ENCODE assay signal across 8 cellular contexts in the genomic region with DNA sequence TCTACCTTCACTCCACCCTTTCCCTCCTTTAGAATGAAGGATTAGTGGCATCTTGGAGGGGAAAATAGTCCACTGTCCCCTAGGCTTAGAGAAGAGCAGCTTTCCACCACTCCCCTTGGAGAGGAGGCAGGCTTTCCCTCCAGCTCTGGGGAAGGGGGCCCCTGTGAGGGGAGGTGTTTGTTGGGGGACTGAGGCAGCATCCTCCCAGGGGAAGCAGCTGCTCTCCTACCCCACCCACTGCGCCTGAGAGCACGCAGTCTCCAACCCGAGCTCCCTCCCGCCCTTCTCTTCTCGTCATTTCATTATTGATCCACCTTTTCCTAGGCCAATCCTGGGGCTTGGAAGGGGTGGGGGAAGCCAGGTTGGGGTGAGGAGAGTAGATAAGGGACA. TPM values are rescaled to one million over a fixed set of nuclear protein-coding genes. Genes with fewer than 3 reads are reported as not detected.
DNase-seq lines count a peak whose midpoint lies in the region; ATAC-seq and TF ChIP-seq lines count a peak whose summit lies in the region.

No MANE protein-coding gene starts in this region.

- CTCF ChIA-PET in AG04449 (lab: Yijun Ruan, JAX) (no interaction called here), HEK293 (lab: Yijun Ruan, JAX) (interaction anchor here (1.4 kb wide), 1 partner anchor 14 kb away, joined by 4 read pairs; no protein-coding TSS in a partner anchor), T-cell (lab: Charles Lee) (no interaction called here)

- H3K27me3 Mint-ChIP-seq in T-cell, result no peaks in the 10 kb centered on the region
- H3K27me3 Mint-ChIP-seq in chondrocyte (ENCODE audit: low read depth), result no peaks in the 10 kb centered on the region
- no peaks in the 10 kb centered on the region for H3K27me3 Mint-ChIP-seq in memory B cell

- peaks cover 9% of the 10 kb centered on the region for H3K4me1 ChIP-seq in HEK293 (ENCODE audit: control insufficient read depth, insufficient read depth, low read length)

- POLR2A ChIA-PET in AG04449 (lab: Yijun Ruan, JAX) (interaction anchor here (0.8 kb wide), 1 partner anchor 10 kb away, joined by 3 read pairs; no protein-coding TSS in a partner anchor), HEK293 (lab: Yijun Ruan, JAX) (no interaction called here), T-cell (lab: Charles Lee) (interaction anchor here in 1 of 2 donors (0.6 kb wide), 1 partner anchor 158 kb away, joined by 5 read pairs; no protein-coding TSS in a partner anchor)

- no peak for ATAC-seq in T-cell (replicated peaks in 1 of 4)
- ATAC-seq in memory B cell (ENCODE audit: low read depth), result no peak
- no peak for ATAC-seq in stimulated activated naive CD8-positive, alpha-beta T cell treated with anti-CD3 and anti-CD28 coated beads, Interleukin-15, Interleukin-2, amounts not matched to agents 100 U/mL and 50 U/mL, for 24 hours
- ATAC-seq in GM18502 (IDR thresholded peaks at IDR 0.05; ENCODE audit: poor library complexity, unreplicated experiment), result no peak
- no peak for ATAC-seq in GM21529 (IDR thresholded peaks at IDR 0.05; ENCODE audit: unreplicated experiment)

- H3K4me3 ChIP-seq in AG04449 (ENCODE audit: low read depth, low read length) (peak overlapping the region; percentile 80), HEK293 (ENCODE audit: low read depth, low read length) (peak overlapping the region; percentile 92)

- H3K4me3 Mint-ChIP-seq in T-cell (peak overlapping the region; percentile 91 to 95 (median 92)), chondrocyte (ENCODE audit: unreplicated experiment) (peak overlapping the region; percentile 93), memory B cell (peak overlapping the region; percentile 97)

- DNase-seq in AG04449 (ENCODE audit: low read depth, low spot score) (no peak), T-cell (peak in 17 of 34 experiments; percentile 3 to 29 (median 9)), chondrocyte (ENCODE audit: low spot score) (no peak), memory B cell (ENCODE audit: low spot score in 2 of 2) (peak; percentile 6 to 34)
- peak; percentile 56 for DNase-seq in stimulated activated naive CD8-positive, alpha-beta T cell treated with anti-CD3 and anti-CD28 coated beads, Interleukin-15, Interleukin-2, amounts not matched to agents 100 U/mL and 50 U/mL, for 24 hours

- H3K36me3 ChIP-seq in HEK293 (ENCODE audit: control insufficient read depth in 2 of 2, insufficient read depth in 1 of 2, low read length in 2 of 2), result peaks cover 0 to 27% of the 10 kb centered on the region in 2 experiments; a peak in 1 of 3 replicates

- peaks cover 9% of the 10 kb centered on the region for H3K36me3 Mint-ChIP-seq in T-cell
- H3K36me3 Mint-ChIP-seq in chondrocyte (ENCODE audit: low read depth), result no peaks in the 10 kb centered on the region
- H3K36me3 Mint-ChIP-seq in memory B cell, result no peaks in the 10 kb centered on the region

- H3K27ac ChIP-seq in HEK293 (ENCODE audit: extremely low read depth, low read depth, low read length), result no peak overlapping the region; the same call in 1 of the 2 replicates

- no peaks in the 10 kb centered on the region for H3K9me3 ChIP-seq in HEK293 (ENCODE audit: control insufficient read depth, insufficient read depth, low read depth, low read length)

- H3K4me1 Mint-ChIP-seq in T-cell, result peaks cover 52 to 62% (median 53%) of the 10 kb centered on the region in 3 donors
- H3K4me1 Mint-ChIP-seq in chondrocyte (ENCODE audit: low read depth), result peaks cover 61% of the 10 kb centered on the region
- peaks cover 50% of the 10 kb centered on the region for H3K4me1 Mint-ChIP-seq in memory B cell

- H3K9me3 Mint-ChIP-seq in T-cell, result no peaks in the 10 kb centered on the region
- H3K9me3 Mint-ChIP-seq in chondrocyte (ENCODE audit: low read depth), result no peaks in the 10 kb centered on the region
- H3K9me3 Mint-ChIP-seq in memory B cell, result no peaks in the 10 kb centered on the region

- TF ChIP-seq CTCF in AG04449 (IDR thresholded peaks at IDR 0.05; ENCODE audit: insufficient read depth, low read length, missing control alignments), result no peak
- TF ChIP-seq CTCF in HEK293 (tag by site-specific recombination; IDR thresholded peaks at IDR 0.05), result no peak
- no peak for TF ChIP-seq CTCF in chondrocyte (IDR thresholded peaks at IDR 0.05)

- H3K27ac Mint-ChIP-seq in T-cell (peak overlapping the region; percentile 94 to 96), chondrocyte (ENCODE audit: unreplicated experiment) (peak overlapping the region; percentile 94), memory B cell (peak overlapping the region; percentile 98)

TF ChIP-seq in HEK293, 187 proteins besides CTCF, POLR2A, EP300 and RAD21 (continues in another document):
- TF ChIP-seq GLI4 (tag by site-specific recombination; IDR thresholded peaks at IDR 0.05), result no peak
- no peak for TF ChIP-seq IKZF3 (tag by site-specific recombination; IDR thresholded peaks at IDR 0.05)
- TF ChIP-seq ZNF354C (tag by site-specific recombination; IDR thresholded peaks at IDR 0.05; ENCODE audit: borderline replicate concordance, low read depth), result no peak
- no peak for TF ChIP-seq ZFP41 (tag by site-specific recombination; IDR thresholded peaks at IDR 0.05; ENCODE audit: borderline replicate concordance)
- 0 out of 2 replicates have a peak, but pooled peaks have one; percentile 16 for TF ChIP-seq ZNF423 (tag by site-specific recombination; IDR thresholded peaks at IDR 0.05)
- TF ChIP-seq ZSCAN16 (tag by site-specific recombination; IDR thresholded peaks at IDR 0.05), result no peak
- no peak for TF ChIP-seq ZNF600 (tag by site-specific recombination; IDR thresholded peaks at IDR 0.05)
- no peak for TF ChIP-seq ZNF19 (tag by site-specific recombination; IDR thresholded peaks at IDR 0.05; ENCODE audit: low read depth)
- TF ChIP-seq ZBTB1 (tag by site-specific recombination; IDR thresholded peaks at IDR 0.05), result no peak
- TF ChIP-seq ZBTB17 (tag by site-specific recombination; IDR thresholded peaks at IDR 0.05), result peak; percentile 39
- TF ChIP-seq ZNF366 (tag by site-specific recombination; conservative IDR thresholded peaks at IDR 0.05), result peak; percentile 41; the same call in 1 of the 2 replicates
- TF ChIP-seq ZNF747 (tag by site-specific recombination; IDR thresholded peaks at IDR 0.05), result no peak
- TF ChIP-seq ZNF830 (tag by site-specific recombination; IDR thresholded peaks at IDR 0.05; ENCODE audit: low read depth), result no peak
- no peak for TF ChIP-seq ZNF24 (tag by site-specific recombination; IDR thresholded peaks at IDR 0.05)
- no peak for TF ChIP-seq ZNF623 (tag by site-specific recombination; IDR thresholded peaks at IDR 0.05)
- TF ChIP-seq ZFP69B (tag by site-specific recombination; IDR thresholded peaks at IDR 0.05), result no peak
- TF ChIP-seq, protein P1, sequence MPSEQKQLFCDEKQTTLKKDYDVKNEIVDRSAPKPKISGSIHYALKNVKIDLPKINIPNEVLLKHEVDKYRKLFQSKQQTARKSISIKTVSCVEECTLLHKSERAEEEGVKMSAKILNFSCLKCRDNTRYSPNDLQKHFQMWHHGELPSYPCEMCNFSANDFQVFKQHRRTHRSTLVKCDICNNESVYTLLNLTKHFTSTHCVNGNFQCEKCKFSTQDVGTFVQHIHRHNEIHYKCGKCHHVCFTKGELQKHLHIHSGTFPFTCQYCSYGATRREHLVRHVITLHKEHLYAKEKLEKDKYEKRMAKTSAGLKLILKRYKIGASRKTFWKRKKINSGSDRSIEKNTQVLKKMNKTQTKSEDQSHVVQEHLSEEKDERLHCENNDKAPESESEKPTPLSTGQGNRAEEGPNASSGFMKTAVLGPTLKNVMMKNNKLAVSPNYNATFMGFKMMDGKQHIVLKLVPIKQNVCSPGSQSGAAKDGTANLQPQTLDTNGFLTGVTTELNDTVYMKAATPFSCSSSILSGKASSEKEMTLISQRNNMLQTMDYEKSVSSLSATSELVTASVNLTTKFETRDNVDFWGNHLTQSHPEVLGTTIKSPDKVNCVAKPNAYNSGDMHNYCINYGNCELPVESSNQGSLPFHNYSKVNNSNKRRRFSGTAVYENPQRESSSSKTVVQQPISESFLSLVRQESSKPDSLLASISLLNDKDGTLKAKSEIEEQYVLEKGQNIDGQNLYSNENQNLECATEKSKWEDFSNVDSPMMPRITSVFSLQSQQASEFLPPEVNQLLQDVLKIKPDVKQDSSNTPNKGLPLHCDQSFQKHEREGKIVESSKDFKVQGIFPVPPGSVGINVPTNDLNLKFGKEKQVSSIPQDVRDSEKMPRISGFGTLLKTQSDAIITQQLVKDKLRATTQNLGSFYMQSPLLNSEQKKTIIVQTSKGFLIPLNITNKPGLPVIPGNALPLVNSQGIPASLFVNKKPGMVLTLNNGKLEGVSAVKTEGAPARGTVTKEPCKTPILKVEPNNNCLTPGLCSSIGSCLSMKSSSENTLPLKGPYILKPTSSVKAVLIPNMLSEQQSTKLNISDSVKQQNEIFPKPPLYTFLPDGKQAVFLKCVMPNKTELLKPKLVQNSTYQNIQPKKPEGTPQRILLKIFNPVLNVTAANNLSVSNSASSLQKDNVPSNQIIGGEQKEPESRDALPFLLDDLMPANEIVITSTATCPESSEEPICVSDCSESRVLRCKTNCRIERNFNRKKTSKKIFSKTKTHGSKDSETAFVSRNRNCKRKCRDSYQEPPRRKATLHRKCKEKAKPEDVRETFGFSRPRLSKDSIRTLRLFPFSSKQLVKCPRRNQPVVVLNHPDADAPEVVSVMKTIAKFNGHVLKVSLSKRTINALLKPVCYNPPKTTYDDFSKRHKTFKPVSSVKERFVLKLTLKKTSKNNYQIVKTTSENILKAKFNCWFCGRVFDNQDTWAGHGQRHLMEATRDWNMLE (tag by site-specific recombination; conservative IDR thresholded peaks at IDR 0.05; ENCODE audit: low read depth), result no peak
- no peak for TF ChIP-seq ZNF202 (tag by site-specific recombination; IDR thresholded peaks at IDR 0.05; ENCODE audit: borderline replicate concordance)
- no peak for TF ChIP-seq ZNF501 (tag by site-specific recombination; IDR thresholded peaks at IDR 0.05)
- no peak for TF ChIP-seq ZNF677 (tag by site-specific recombination; IDR thresholded peaks at IDR 0.05)
- TF ChIP-seq HOXD13 (CRISPR knock-in tag; IDR thresholded peaks at IDR 0.05; ENCODE audit: borderline replicate concordance), result no peak
- no peak for TF ChIP-seq ZBTB21 (tag by site-specific recombination; IDR thresholded peaks at IDR 0.05)
- peak; percentile 67 for TF ChIP-seq ZNF341 (tag by site-specific recombination; IDR thresholded peaks at IDR 0.05; ENCODE audit: low read depth)
- TF ChIP-seq ZNF654 (tag by site-specific recombination; IDR thresholded peaks at IDR 0.05; ENCODE audit: low read depth), result no peak
- TF ChIP-seq PRDM1 (tag by site-specific recombination; IDR thresholded peaks at IDR 0.05), result peak; percentile 80; the same call in 1 of the 2 replicates
- no peak for TF ChIP-seq OSR2 (tag by site-specific recombination; IDR thresholded peaks at IDR 0.05)

RNA-seq across cellular contexts. Expression of a gene that starts 1.4 kb away (rescaled TPM):
- total RNA-seq in T-cell, result 100 to 1,000 TPM; 130 to 183 (median 153) TPM
- 40.3 to 57.6 TPM (median 42.9 TPM) in 3 replicates for total RNA-seq in chondrocyte

RNA-seq across cellular contexts. Expression of a gene that starts 36.3 kb away (rescaled TPM):
- total RNA-seq in T-cell (100 to 1,000 TPM; 140 to 188 (median 172) TPM), chondrocyte (107 to 138 TPM (median 135 TPM) in 3 replicates)

Comparison
In these comparisons a context has a peak if more than half of its experiments do, and no peak if none do; other contexts are left out.
1. DNase-seq: peak in memory B cell (2 of 2) and stimulated activated naive CD8-positive, alpha-beta T cell treated with anti-CD3 and anti-CD28 coated beads, Interleukin-15, Interleukin-2, amounts not matched to agents 100 U/mL and 50 U/mL, for 24 hours (single experiment); none in AG04449 (single experiment) and chondrocyte (single experiment).
2. Peak in every context shown above with its lines, with median percentiles within 50 percentile points of each other: H3K27ac Mint-ChIP-seq and H3K4me3 Mint-ChIP-seq.